8 cellular contexts compared by ENCODE assay signal in genomic region chr16:51538707-51539604, GRCh38.
DNase-seq lines count a peak whose midpoint lies in the region; ATAC-seq and TF ChIP-seq lines count a peak whose summit lies in the region.
"Had no signal": no experiment of that assay in that cellular context is flagged by ENCODE, and none has a peak within 500 bp of the region (broad histone marks: within the 10 kb centered on the region; RNA-seq: fewer than 3 reads in every experiment).

No MANE protein-coding gene starts in this region.

- H3K4me1 ChIP-seq in Panc1 (ENCODE audit: control insufficient read depth, insufficient read depth, low read length) (no peaks in the 10 kb centered on the region), esophagus muscularis mucosa (no peaks in the 10 kb centered on the region), smooth muscle cell (ENCODE audit: low read depth) (peaks cover 54% of the 10 kb centered on the region), PC-9 (replicated peaks; ENCODE audit: insufficient read depth) (no peaks in the 10 kb centered on the region)

- TF ChIP-seq POLR2A in esophagus muscularis mucosa (IDR thresholded peaks at IDR 0.05; ENCODE audit: low read depth): no peak

- H3K27me3 ChIP-seq in Panc1 (ENCODE audit: control insufficient read depth, insufficient read depth, low read length): no peaks in the 10 kb centered on the region
- peaks cover 0 to 5% (median 0%) of the 10 kb centered on the region in 4 donors for H3K27me3 ChIP-seq in esophagus muscularis mucosa
- H3K27me3 ChIP-seq in smooth muscle cell (ENCODE audit: low read depth): peaks cover 30% of the 10 kb centered on the region
- 0 out of 2 replicates have a peak, but pooled peaks cover 5% of the 10 kb centered on the region for H3K27me3 ChIP-seq in PC-9 (ENCODE audit: insufficient read depth, low read depth)

- H3K79me2 ChIP-seq in smooth muscle cell (ENCODE audit: low read depth) (no peaks in the 10 kb centered on the region), PC-9 (ENCODE audit: low read depth) (no peaks in the 10 kb centered on the region)

- H3F3A ChIP-seq in smooth muscle cell (ENCODE audit: low read depth) (peaks cover 13% of the 10 kb centered on the region), PC-9 (ENCODE audit: insufficient read depth, low read depth) (no peaks in the 10 kb centered on the region)

- no peaks in the 10 kb centered on the region for H3K36me3 Mint-ChIP-seq in HFFc6 (ENCODE audit: low read depth)
- H3K36me3 Mint-ChIP-seq in T-helper 2 cell treated with Interferon-gamma antibody and Interleukin-4, amounts not matched to agents 5 μg/mL and 100 μg/mL, for 36 hours (ENCODE audit: low read depth): no peaks in the 10 kb centered on the region

- H3K27ac ChIP-seq in Panc1 (ENCODE audit: low read length): no peak overlapping the region
- no peak overlapping the region for H3K27ac ChIP-seq in esophagus muscularis mucosa (replicated peaks in 1 of 4)
- peak overlapping the region; percentile 22 for H3K27ac ChIP-seq in smooth muscle cell (ENCODE audit: low read depth)
- H3K27ac ChIP-seq in PC-9: no peak overlapping the region

- peak; percentile 89 for DNase-seq in HFFc6
- DNase-seq in Panc1 (ENCODE audit: low read depth, low spot score): peak; percentile 78
- peak; percentile 86 for DNase-seq in esophagus muscularis mucosa (ENCODE audit: extremely low spot score)
- DNase-seq in smooth muscle cell (lab: John Stamatoyannopoulos, UW; ENCODE audit: unreplicated experiment): no peak
- no peak for DNase-seq in PC-9
- no peak for DNase-seq in NCI-H345 treated with DMSO at 0.1 percent for 48 hours (lab: John Stamatoyannopoulos, UW; ENCODE audit: unreplicated experiment)
- DNase-seq in T-helper 2 cell treated with Interferon-gamma antibody and Interleukin-4, amounts not matched to agents 5 μg/mL and 100 μg/mL, for 36 hours (ENCODE audit: low spot score): no peak

- peaks cover 45% of the 10 kb centered on the region for H3K4me1 Mint-ChIP-seq in HFFc6 (ENCODE audit: low read depth)
- no peaks in the 10 kb centered on the region for H3K4me1 Mint-ChIP-seq in T-helper 2 cell treated with Interferon-gamma antibody and Interleukin-4, amounts not matched to agents 5 μg/mL and 100 μg/mL, for 36 hours (ENCODE audit: low read depth)

- TF ChIP-seq EP300 in esophagus muscularis mucosa (IDR thresholded peaks at IDR 0.05): no peak

- H3K36me3 ChIP-seq in Panc1 (ENCODE audit: control insufficient read depth, insufficient read depth, low read length) (no peaks in the 10 kb centered on the region), esophagus muscularis mucosa (no peaks in the 10 kb centered on the region), smooth muscle cell (ENCODE audit: low read depth) (no peaks in the 10 kb centered on the region), PC-9 (ENCODE audit: low read depth) (no peaks in the 10 kb centered on the region)

- WGBS in esophagus muscularis mucosa: 26% methylated on average over 7 of the region's 7 CpGs
- under 1% methylated on average over 7 of the region's 7 CpGs for WGBS in smooth muscle cell (ENCODE audit: low lambda C conversion rate)

- no peaks in the 10 kb centered on the region for H3K9me3 Mint-ChIP-seq in HFFc6
- peaks cover 18% of the 10 kb centered on the region for H3K9me3 Mint-ChIP-seq in T-helper 2 cell treated with Interferon-gamma antibody and Interleukin-4, amounts not matched to agents 5 μg/mL and 100 μg/mL, for 36 hours

- H2AFZ ChIP-seq in smooth muscle cell (ENCODE audit: low read depth) (no peak overlapping the region), PC-9 (no peak overlapping the region)

- peak overlapping the region; percentile 85 for H3K27ac Mint-ChIP-seq in HFFc6
- H3K27ac Mint-ChIP-seq in T-helper 2 cell treated with Interferon-gamma antibody and Interleukin-4, amounts not matched to agents 5 μg/mL and 100 μg/mL, for 36 hours: no peak overlapping the region

- BruUV-seq in Panc1 (replicated peaks; lab: Mats Ljungman, UMichigan) (no TSS peak), PC-9 (replicated peaks; lab: Mats Ljungman, UMichigan) (no TSS peak)

- H3K27me3 Mint-ChIP-seq in HFFc6 (ENCODE audit: insufficient read depth): no peaks in the 10 kb centered on the region; the same call in 1 of the 2 replicates
- no peaks in the 10 kb centered on the region for H3K27me3 Mint-ChIP-seq in T-helper 2 cell treated with Interferon-gamma antibody and Interleukin-4, amounts not matched to agents 5 μg/mL and 100 μg/mL, for 36 hours (ENCODE audit: low read depth)

- H3K4me3 ChIP-seq in Panc1 (ENCODE audit: low read depth in 2 of 2, low read length in 2 of 2) (no peak overlapping the region), esophagus muscularis mucosa (no peak overlapping the region), smooth muscle cell (no peak overlapping the region), PC-9 (no peak overlapping the region)
- H3K4me3 ChIP-seq: skin epidermis had no signal

- ATAC-seq in Panc1: peak; percentile 95

- TF ChIP-seq CTCF in HFFc6 (IDR thresholded peaks at IDR 0.05) (no peak), Panc1 (IDR thresholded peaks at IDR 0.05) (no peak), esophagus muscularis mucosa (IDR thresholded peaks at IDR 0.05) (no peak), smooth muscle cell (IDR thresholded peaks at IDR 0.05; ENCODE audit: borderline replicate concordance, insufficient read depth, poor library complexity, severe bottlenecking) (no peak), PC-9 (conservative IDR thresholded peaks at IDR 0.05) (no peak)

- in situ Hi-C loops in Panc1 (cut with HindIII; ENCODE audit: low pct_unique_long_range_greater_than_20kb, low sequenced_read_pairs): no loop called here

- no peaks in the 10 kb centered on the region for H3K9me3 ChIP-seq in Panc1 (ENCODE audit: control insufficient read depth, insufficient read depth, low read depth, low read length)
- H3K9me3 ChIP-seq in esophagus muscularis mucosa: no peaks in the 10 kb centered on the region
- no peaks in the 10 kb centered on the region for H3K9me3 ChIP-seq in smooth muscle cell (replicated peaks; ENCODE audit: low read depth)
- H3K9me3 ChIP-seq in PC-9 (ENCODE audit: insufficient read depth, low read depth): no peaks in the 10 kb centered on the region

- H4K20me1 ChIP-seq in smooth muscle cell (ENCODE audit: low read depth) (no peaks in the 10 kb centered on the region), PC-9 (ENCODE audit: insufficient read depth) (no peaks in the 10 kb centered on the region)

- no peak overlapping the region for H3K9ac ChIP-seq in smooth muscle cell (ENCODE audit: low read depth)

- CTCF ChIA-PET in Panc1 (lab: Charles Lee) (no interaction called here), PC-9 (lab: Charles Lee) (no interaction called here)

- no peaks in the 10 kb centered on the region for H3K9me2 ChIP-seq in PC-9 (ENCODE audit: insufficient read depth)

- intact Hi-C loops in Panc1 (cut with micrococcal nuclease; ENCODE audit: unreplicated experiment) (no loop called here), esophagus muscularis mucosa (cut with DNase I) (no loop called here), PC-9 (cut with micrococcal nuclease; ENCODE audit: unreplicated experiment) (loop anchor here (1.0 kb wide), 1 partner anchor 16 kb away; no protein-coding TSS in a partner anchor)

- peak overlapping the region; percentile 81 for H3K4me3 Mint-ChIP-seq in HFFc6
- H3K4me3 Mint-ChIP-seq in T-helper 2 cell treated with Interferon-gamma antibody and Interleukin-4, amounts not matched to agents 5 μg/mL and 100 μg/mL, for 36 hours: no peak overlapping the region

- H3K4me2 ChIP-seq in smooth muscle cell (peak overlapping the region; percentile 71), PC-9 (no peak overlapping the region)

- POLR2A ChIA-PET in Panc1 (lab: Charles Lee): interaction anchor here (0.7 kb wide), 1 partner anchor 518 kb away, joined by 3 read pairs; no protein-coding TSS in a partner anchor
- POLR2A ChIA-PET in PC-9 (lab: Charles Lee; ENCODE audit: unreplicated experiment): no interaction called here

Comparison
In these comparisons a context has a peak if more than half of its experiments do, and no peak if none do; other contexts are left out.
1. DNase-seq: peak in HFFc6 (single experiment), Panc1 (single experiment) and esophagus muscularis mucosa (single experiment); none in smooth muscle cell (single experiment), PC-9 (0 of 2), NCI-H345 treated with DMSO at 0.1 percent for 48 hours (single experiment) and T-helper 2 cell treated with Interferon-gamma antibody and Interleukin-4, amounts not matched to agents 5 μg/mL and 100 μg/mL, for 36 hours (single experiment).